ENCODE assay signal across 9 cellular contexts in the genomic region with DNA sequence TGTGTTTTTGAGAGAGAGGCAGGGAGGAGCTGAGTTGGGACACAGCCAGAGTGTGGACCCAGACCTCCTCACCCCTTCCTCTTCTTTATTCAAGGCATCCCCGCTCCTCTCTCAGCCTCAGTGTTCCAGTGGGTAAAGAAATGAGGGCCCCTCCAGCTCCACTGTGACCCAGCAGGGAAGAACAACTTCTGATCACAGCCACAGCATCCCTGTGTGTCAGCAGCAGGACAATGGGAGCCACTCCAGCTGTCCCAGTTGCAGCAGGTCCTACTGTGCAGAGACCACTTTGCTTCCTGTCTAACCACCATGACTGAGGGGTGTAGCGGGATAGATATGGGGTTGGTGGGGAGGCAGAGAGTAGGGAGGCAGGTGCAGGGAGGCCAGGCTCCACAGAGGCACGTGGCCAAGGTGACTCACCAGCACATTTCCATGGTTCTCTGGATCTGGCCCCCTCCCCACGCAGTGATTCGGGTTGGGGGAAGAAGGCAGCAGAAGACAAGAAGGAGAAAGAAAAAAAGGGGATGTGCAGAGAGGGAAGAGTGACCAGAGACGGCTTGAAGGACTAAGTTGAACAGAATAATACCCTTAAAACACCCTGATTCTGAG. TPM values are rescaled to one million over a fixed set of nuclear protein-coding genes. Genes with fewer than 3 reads are reported as not detected.
DNase-seq lines count a peak whose midpoint lies in the region; ATAC-seq and TF ChIP-seq lines count a peak whose summit lies in the region.
"Had no signal": no experiment of that assay in that cellular context is flagged by ENCODE, and none has a peak within 500 bp of the region (broad histone marks: within the 10 kb centered on the region; RNA-seq: fewer than 3 reads in every experiment).

No MANE protein-coding gene starts in this region.

- H3K27me3 Mint-ChIP-seq in activated naive CD8-positive, alpha-beta T cell treated with anti-CD3 and anti-CD28 coated beads for 36 hours: no peaks in the 10 kb centered on the region

- TF ChIP-seq CTCF in Peyer's patch (IDR thresholded peaks at IDR 0.05): no peak

- intact Hi-C loops in sciatic nerve (cut with DNase I) (no loop called here), aorta (cut with DNase I) (no loop called here)

- DNase-seq in Peyer's patch (peak in 1 of 3 donors; percentile 50), sciatic nerve (ENCODE audit: low spot score) (no peak), aorta (no peak)
- DNase-seq in activated naive CD8-positive, alpha-beta T cell treated with anti-CD3 and anti-CD28 coated beads for 36 hours: peak; percentile 60
- DNase-seq in stimulated activated effector memory CD8-positive, alpha-beta T cell treated with anti-CD3 and anti-CD28 coated beads, Interleukin-12 subunit alpha, Interleukin-12 subunit beta, amount 100 ng/mL, for 72 hours (ENCODE audit: low spot score in 2 of 2): peak; percentile 22 to 73

- H3K27me3 ChIP-seq in Peyer's patch: no peaks in the 10 kb centered on the region
- peaks cover 0 to 2% of the 10 kb centered on the region in 2 donors for H3K27me3 ChIP-seq in aorta (ENCODE audit: control insufficient read depth in 1 of 2, insufficient read depth in 2 of 2, low read length in 1 of 2)

- H3K36me3 ChIP-seq in Peyer's patch (no peaks in the 10 kb centered on the region), aorta (ENCODE audit: control insufficient read depth in 1 of 2, insufficient read depth in 2 of 2, low read length in 1 of 2) (no peaks in the 10 kb centered on the region)

- WGBS in aorta, 2 donors: 59 to 71% methylated on average over 6 of the region's 6 CpGs

- H3K4me1 Mint-ChIP-seq in activated naive CD8-positive, alpha-beta T cell treated with anti-CD3 and anti-CD28 coated beads for 36 hours: peaks cover 71% of the 10 kb centered on the region
- H3K4me1 Mint-ChIP-seq in stimulated activated effector memory CD8-positive, alpha-beta T cell treated with anti-CD3 and anti-CD28 coated beads, Interleukin-12 subunit alpha, Interleukin-12 subunit beta, amount 100 ng/mL, for 72 hours: peaks cover 93% of the 10 kb centered on the region

- no peak for TF ChIP-seq POLR2A in Peyer's patch (IDR thresholded peaks at IDR 0.05)

- peak overlapping the region; percentile 96 for H3K27ac Mint-ChIP-seq in activated naive CD8-positive, alpha-beta T cell treated with anti-CD3 and anti-CD28 coated beads for 36 hours
- H3K27ac Mint-ChIP-seq in stimulated activated effector memory CD8-positive, alpha-beta T cell treated with anti-CD3 and anti-CD28 coated beads, Interleukin-12 subunit alpha, Interleukin-12 subunit beta, amount 100 ng/mL, for 72 hours: peak overlapping the region; percentile 98
- H3K27ac Mint-ChIP-seq: WTC11 had no signal

- H3K9me3 ChIP-seq in Peyer's patch (no peaks in the 10 kb centered on the region), aorta (ENCODE audit: control insufficient read depth, low read length) (no peaks in the 10 kb centered on the region)

- peaks cover 0 to 33% (median 9%) of the 10 kb centered on the region in 4 donors for H3K4me1 ChIP-seq in Peyer's patch
- H3K4me1 ChIP-seq in aorta (ENCODE audit: control insufficient read depth in 1 of 2, insufficient read depth in 2 of 2, low read length in 2 of 2): no peaks in the 10 kb centered on the region

- H3K4me3 ChIP-seq in Peyer's patch (peak overlapping the region in 1 of 4 donors; percentile 17), aorta (ENCODE audit: low read length in 2 of 2) (no peak overlapping the region)

- H3K9me3 Mint-ChIP-seq in activated naive CD8-positive, alpha-beta T cell treated with anti-CD3 and anti-CD28 coated beads for 36 hours: peaks cover 2% of the 10 kb centered on the region
- H3K9me3 Mint-ChIP-seq in stimulated activated effector memory CD8-positive, alpha-beta T cell treated with anti-CD3 and anti-CD28 coated beads, Interleukin-12 subunit alpha, Interleukin-12 subunit beta, amount 100 ng/mL, for 72 hours: peaks cover 3% of the 10 kb centered on the region

- H3K4me3 Mint-ChIP-seq in activated naive CD8-positive, alpha-beta T cell treated with anti-CD3 and anti-CD28 coated beads for 36 hours: peak overlapping the region; percentile 68
- H3K4me3 Mint-ChIP-seq in stimulated activated effector memory CD8-positive, alpha-beta T cell treated with anti-CD3 and anti-CD28 coated beads, Interleukin-12 subunit alpha, Interleukin-12 subunit beta, amount 100 ng/mL, for 72 hours: peak overlapping the region; percentile 90
- H3K4me3 Mint-ChIP-seq: WTC11 had no signal

- peak overlapping the region; percentile 12 to 83 (median 65) for H3K27ac ChIP-seq in Peyer's patch
- H3K27ac ChIP-seq in aorta (ENCODE audit: low read depth in 1 of 2, low read length in 2 of 2): no peak overlapping the region

- ATAC-seq in GM19397 (IDR thresholded peaks at IDR 0.05; ENCODE audit: unreplicated experiment): peak; percentile 16
- ATAC-seq in stimulated activated effector memory CD8-positive, alpha-beta T cell treated with anti-CD3 and anti-CD28 coated beads, Interleukin-12 subunit alpha, Interleukin-12 subunit beta, amount 100 ng/mL, for 72 hours: peak; percentile 44
- no peak for ATAC-seq in sciatic nerve
- no peak for ATAC-seq in GM19463 (IDR thresholded peaks at IDR 0.05; ENCODE audit: unreplicated experiment)
- no peak for ATAC-seq in aorta (ENCODE audit: low FRiP score)
- ATAC-seq: WTC11 had no signal

- peaks cover 69% of the 10 kb centered on the region for H3K36me3 Mint-ChIP-seq in activated naive CD8-positive, alpha-beta T cell treated with anti-CD3 and anti-CD28 coated beads for 36 hours
- peaks cover 95% of the 10 kb centered on the region for H3K36me3 Mint-ChIP-seq in stimulated activated effector memory CD8-positive, alpha-beta T cell treated with anti-CD3 and anti-CD28 coated beads, Interleukin-12 subunit alpha, Interleukin-12 subunit beta, amount 100 ng/mL, for 72 hours

RNA-seq across cellular contexts. Expression of a gene that starts 24.5 kb away (rescaled TPM):
- total RNA-seq in Peyer's patch: 10 to 100 TPM in 2 of 4 donors, 1 to 10 TPM in 2; 6.3 to 74.3 (median 10.3) TPM
- total RNA-seq in activated naive CD8-positive, alpha-beta T cell treated with anti-CD3 and anti-CD28 coated beads for 36 hours: 10 to 100 TPM; 27.9 to 32.6 TPM
- total RNA-seq in sciatic nerve: 15.1 TPM
- 10 to 100 TPM; 18.4 to 18.5 TPM for total RNA-seq in aorta
- polyA plus RNA-seq in aorta: 1 to 10 TPM; 1.4 to 8.4 TPM
- polyA plus RNA-seq: neural cell had no signal

Comparison
In these comparisons a context has a peak if more than half of its experiments do, and no peak if none do; other contexts are left out.
1. ATAC-seq: peak in GM19397 (single experiment) and stimulated activated effector memory CD8-positive, alpha-beta T cell treated with anti-CD3 and anti-CD28 coated beads, Interleukin-12 subunit alpha, Interleukin-12 subunit beta, amount 100 ng/mL, for 72 hours (single experiment); none in sciatic nerve (single experiment), GM19463 (single experiment) and aorta (single experiment).
2. DNase-seq: peak in activated naive CD8-positive, alpha-beta T cell treated with anti-CD3 and anti-CD28 coated beads for 36 hours (single experiment) and stimulated activated effector memory CD8-positive, alpha-beta T cell treated with anti-CD3 and anti-CD28 coated beads, Interleukin-12 subunit alpha, Interleukin-12 subunit beta, amount 100 ng/mL, for 72 hours (2 of 2); none in sciatic nerve (single experiment) and aorta (0 of 2).
3. H3K27ac ChIP-seq: peak in Peyer's patch (4 of 4); none in aorta (0 of 2).